In the genomic region with DNA sequence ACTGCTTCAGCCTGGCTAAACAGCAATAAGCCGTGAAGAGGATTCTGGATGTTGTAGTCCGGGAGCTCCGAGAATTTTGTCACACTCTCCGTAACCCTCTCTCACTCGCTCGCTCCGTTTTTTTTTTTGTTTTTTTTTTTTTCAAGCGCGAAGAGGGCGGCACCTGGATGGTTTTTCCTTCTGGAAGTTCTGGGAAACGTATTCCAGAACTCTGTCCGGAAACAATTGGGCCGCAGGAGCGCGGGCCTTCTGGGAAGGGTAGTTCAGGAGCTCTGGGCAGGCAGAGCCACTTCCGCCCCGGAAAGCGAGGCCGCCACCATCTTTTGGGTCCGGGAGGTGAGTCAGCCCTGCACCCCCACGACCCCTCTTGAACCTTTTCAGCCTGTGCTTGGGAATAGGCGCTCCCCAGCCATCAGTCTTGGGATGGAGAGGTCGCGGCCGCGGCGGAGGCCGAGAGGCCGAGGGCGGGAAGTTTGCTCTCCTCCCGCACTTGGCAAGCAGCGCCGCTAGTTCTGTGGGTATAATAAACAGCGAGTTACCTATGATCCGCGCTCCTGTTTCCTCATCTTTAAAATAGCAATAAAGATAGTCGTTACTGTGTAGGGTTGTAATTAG, we compare ENCODE assay signal across 8 cellular contexts. TPM values are rescaled to one million over a fixed set of nuclear protein-coding genes. Genes with fewer than 3 reads are reported as not detected.
DNase-seq lines count a peak whose midpoint lies in the region; ATAC-seq and TF ChIP-seq lines count a peak whose summit lies in the region.

A gene (plus strand): TSS at position 283 of the 615 bp plus-strand sequence. CDS start 5,261 bp downstream, outside the sequence.

- H3K27me3 ChIP-seq in neutrophil = no peaks in the 10 kb centered on the region

- DNase-seq in Daoy (ENCODE audit: low read depth) (peak; percentile 97), GOT3 (lab: John Stamatoyannopoulos, UW) (peak; percentile 33), MV-4-11 (lab: John Stamatoyannopoulos, UW) (peak; percentile 82), germinal center (ENCODE audit: low spot score) (peak; percentile 64)
- DNase-seq in activated naive CD4-positive, alpha-beta T cell treated with anti-CD3 and anti-CD28 coated beads, Interleukin-2, amount 50 U/mL, for 72 hours (ENCODE audit: low spot score in 2 of 2) = peak; percentile 71 to 79

- ATAC-seq in SK-N-SH treated with all-trans-retinoic acid at 6 μM for 48 hours = peak; percentile 98
- ATAC-seq in activated naive CD4-positive, alpha-beta T cell treated with anti-CD3 and anti-CD28 coated beads, Interleukin-2, amount 50 U/mL, for 72 hours = peak; percentile 96

- peak within 1 kb of the TSS; percentile 83 to 87 for H3K4me3 ChIP-seq in neutrophil (ENCODE audit: low read depth in 1 of 2, low read length in 1 of 2)

- H3K36me3 ChIP-seq in neutrophil = peaks cover 6% of the 10 kb centered on the region

- peaks cover 6 to 18% of the 10 kb centered on the region in 2 donors for H3K9me3 Mint-ChIP-seq in activated naive CD4-positive, alpha-beta T cell treated with anti-CD3 and anti-CD28 coated beads, Interleukin-2, amount 50 U/mL, for 72 hours

- H3K27ac ChIP-seq in neutrophil = peak within 1 kb of the TSS; percentile 60

- H3K36me3 Mint-ChIP-seq in activated naive CD4-positive, alpha-beta T cell treated with anti-CD3 and anti-CD28 coated beads, Interleukin-2, amount 50 U/mL, for 72 hours = peaks cover 41 to 61% of the 10 kb centered on the region in 2 donors

- no peak for TF ChIP-seq CTCF in neutrophil (IDR thresholded peaks at IDR 0.05)
- TF ChIP-seq CTCF in subcutaneous adipose tissue (IDR thresholded peaks at IDR 0.05; ENCODE audit: low read depth) = no peak

- peaks cover 10 to 12% of the 10 kb centered on the region in 2 experiments for H3K4me1 ChIP-seq in neutrophil (ENCODE audit: control insufficient read depth in 1 of 2, insufficient read depth in 1 of 2, low read depth in 1 of 2, low read length in 1 of 2)

- no peaks in the 10 kb centered on the region for H3K9me3 ChIP-seq in neutrophil

- peak within 1 kb of the TSS; percentile 94 to 95 for H3K27ac Mint-ChIP-seq in activated naive CD4-positive, alpha-beta T cell treated with anti-CD3 and anti-CD28 coated beads, Interleukin-2, amount 50 U/mL, for 72 hours

TF ChIP-seq in SK-N-SH treated with all-trans-retinoic acid at 6 μM for 48 hours, 23 proteins besides CTCF, POLR2A, EP300 and RAD21:
- TF ChIP-seq, protein P1, sequence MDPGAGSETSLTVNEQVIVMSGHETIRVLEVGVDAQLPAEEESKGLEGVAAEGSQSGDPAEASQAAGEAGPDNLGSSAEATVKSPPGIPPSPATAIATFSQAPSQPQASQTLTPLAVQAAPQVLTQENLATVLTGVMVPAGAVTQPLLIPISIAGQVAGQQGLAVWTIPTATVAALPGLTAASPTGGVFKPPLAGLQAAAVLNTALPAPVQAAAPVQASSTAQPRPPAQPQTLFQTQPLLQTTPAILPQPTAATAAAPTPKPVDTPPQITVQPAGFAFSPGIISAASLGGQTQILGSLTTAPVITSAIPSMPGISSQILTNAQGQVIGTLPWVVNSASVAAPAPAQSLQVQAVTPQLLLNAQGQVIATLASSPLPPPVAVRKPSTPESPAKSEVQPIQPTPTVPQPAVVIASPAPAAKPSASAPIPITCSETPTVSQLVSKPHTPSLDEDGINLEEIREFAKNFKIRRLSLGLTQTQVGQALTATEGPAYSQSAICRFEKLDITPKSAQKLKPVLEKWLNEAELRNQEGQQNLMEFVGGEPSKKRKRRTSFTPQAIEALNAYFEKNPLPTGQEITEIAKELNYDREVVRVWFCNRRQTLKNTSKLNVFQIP (CRISPR knock-in tag; IDR thresholded peaks at IDR 0.05; ENCODE audit: borderline replicate concordance, low read depth) = 0 out of 2 replicates have a peak, but pooled peaks have one; percentile 50
- TF ChIP-seq, protein P2, sequence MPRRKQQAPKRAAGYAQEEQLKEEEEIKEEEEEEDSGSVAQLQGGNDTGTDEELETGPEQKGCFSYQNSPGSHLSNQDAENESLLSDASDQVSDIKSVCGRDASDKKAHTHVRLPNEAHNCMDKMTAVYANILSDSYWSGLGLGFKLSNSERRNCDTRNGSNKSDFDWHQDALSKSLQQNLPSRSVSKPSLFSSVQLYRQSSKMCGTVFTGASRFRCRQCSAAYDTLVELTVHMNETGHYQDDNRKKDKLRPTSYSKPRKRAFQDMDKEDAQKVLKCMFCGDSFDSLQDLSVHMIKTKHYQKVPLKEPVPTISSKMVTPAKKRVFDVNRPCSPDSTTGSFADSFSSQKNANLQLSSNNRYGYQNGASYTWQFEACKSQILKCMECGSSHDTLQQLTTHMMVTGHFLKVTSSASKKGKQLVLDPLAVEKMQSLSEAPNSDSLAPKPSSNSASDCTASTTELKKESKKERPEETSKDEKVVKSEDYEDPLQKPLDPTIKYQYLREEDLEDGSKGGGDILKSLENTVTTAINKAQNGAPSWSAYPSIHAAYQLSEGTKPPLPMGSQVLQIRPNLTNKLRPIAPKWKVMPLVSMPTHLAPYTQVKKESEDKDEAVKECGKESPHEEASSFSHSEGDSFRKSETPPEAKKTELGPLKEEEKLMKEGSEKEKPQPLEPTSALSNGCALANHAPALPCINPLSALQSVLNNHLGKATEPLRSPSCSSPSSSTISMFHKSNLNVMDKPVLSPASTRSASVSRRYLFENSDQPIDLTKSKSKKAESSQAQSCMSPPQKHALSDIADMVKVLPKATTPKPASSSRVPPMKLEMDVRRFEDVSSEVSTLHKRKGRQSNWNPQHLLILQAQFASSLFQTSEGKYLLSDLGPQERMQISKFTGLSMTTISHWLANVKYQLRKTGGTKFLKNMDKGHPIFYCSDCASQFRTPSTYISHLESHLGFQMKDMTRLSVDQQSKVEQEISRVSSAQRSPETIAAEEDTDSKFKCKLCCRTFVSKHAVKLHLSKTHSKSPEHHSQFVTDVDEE (CRISPR knock-in tag; IDR thresholded peaks at IDR 0.05) = peak; percentile 28; the same call in 1 of the 2 replicates
- TF ChIP-seq, protein P3, sequence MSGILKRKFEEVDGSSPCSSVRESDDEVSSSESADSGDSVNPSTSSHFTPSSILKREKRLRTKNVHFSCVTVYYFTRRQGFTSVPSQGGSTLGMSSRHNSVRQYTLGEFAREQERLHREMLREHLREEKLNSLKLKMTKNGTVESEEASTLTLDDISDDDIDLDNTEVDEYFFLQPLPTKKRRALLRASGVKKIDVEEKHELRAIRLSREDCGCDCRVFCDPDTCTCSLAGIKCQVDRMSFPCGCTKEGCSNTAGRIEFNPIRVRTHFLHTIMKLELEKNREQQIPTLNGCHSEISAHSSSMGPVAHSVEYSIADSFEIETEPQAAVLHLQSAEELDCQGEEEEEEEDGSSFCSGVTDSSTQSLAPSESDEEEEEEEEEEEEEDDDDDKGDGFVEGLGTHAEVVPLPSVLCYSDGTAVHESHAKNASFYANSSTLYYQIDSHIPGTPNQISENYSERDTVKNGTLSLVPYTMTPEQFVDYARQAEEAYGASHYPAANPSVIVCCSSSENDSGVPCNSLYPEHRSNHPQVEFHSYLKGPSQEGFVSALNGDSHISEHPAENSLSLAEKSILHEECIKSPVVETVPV (CRISPR knock-in tag; IDR thresholded peaks at IDR 0.05) = no peak
- TF ChIP-seq ARNTL (CRISPR knock-in tag; IDR thresholded peaks at IDR 0.05; ENCODE audit: borderline replicate concordance, low read depth) = no peak
- TF ChIP-seq ZFP3 (CRISPR knock-in tag; IDR thresholded peaks at IDR 0.05) = no peak
- TF ChIP-seq PPARA (CRISPR knock-in tag; IDR thresholded peaks at IDR 0.05; ENCODE audit: borderline replicate concordance) = no peak
- TF ChIP-seq ZNF8 (CRISPR knock-in tag; IDR thresholded peaks at IDR 0.05) = no peak
- TF ChIP-seq, protein P4, sequence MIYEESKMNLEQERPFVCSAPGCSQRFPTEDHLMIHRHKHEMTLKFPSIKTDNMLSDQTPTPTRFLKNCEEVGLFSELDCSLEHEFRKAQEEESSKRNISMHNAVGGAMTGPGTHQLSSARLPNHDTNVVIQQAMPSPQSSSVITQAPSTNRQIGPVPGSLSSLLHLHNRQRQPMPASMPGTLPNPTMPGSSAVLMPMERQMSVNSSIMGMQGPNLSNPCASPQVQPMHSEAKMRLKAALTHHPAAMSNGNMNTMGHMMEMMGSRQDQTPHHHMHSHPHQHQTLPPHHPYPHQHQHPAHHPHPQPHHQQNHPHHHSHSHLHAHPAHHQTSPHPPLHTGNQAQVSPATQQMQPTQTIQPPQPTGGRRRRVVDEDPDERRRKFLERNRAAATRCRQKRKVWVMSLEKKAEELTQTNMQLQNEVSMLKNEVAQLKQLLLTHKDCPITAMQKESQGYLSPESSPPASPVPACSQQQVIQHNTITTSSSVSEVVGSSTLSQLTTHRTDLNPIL (CRISPR knock-in tag; IDR thresholded peaks at IDR 0.05; ENCODE audit: low read depth) = no peak
- no peak for TF ChIP-seq ZNF565 (CRISPR knock-in tag; conservative IDR thresholded peaks at IDR 0.05; ENCODE audit: low read depth)
- no peak for TF ChIP-seq BACH2 (CRISPR knock-in tag; IDR thresholded peaks at IDR 0.05; ENCODE audit: borderline replicate concordance)
- no peak for TF ChIP-seq ZNF70 (CRISPR knock-in tag; IDR thresholded peaks at IDR 0.05)
- TF ChIP-seq ZFP30 (CRISPR knock-in tag; IDR thresholded peaks at IDR 0.05) = no peak
- no peak for TF ChIP-seq OSR1 (CRISPR knock-in tag; IDR thresholded peaks at IDR 0.05)

RNA-seq across cellular contexts. Expression of the gene that starts here (rescaled TPM):
- 16.1 and 18.7 TPM in 2 replicates for total RNA-seq in Daoy (2014; rRNA removed; shearing (Covaris generic))
- 10 to 100 TPM; 20.2 TPM for total RNA-seq in activated naive CD4-positive, alpha-beta T cell treated with anti-CD3 and anti-CD28 coated beads, Interleukin-2, amount 50 U/mL, for 72 hours
- total RNA-seq in subcutaneous adipose tissue = 10 to 100 TPM; 15.3 to 18.3 (median 16.9) TPM

Comparison
In these comparisons a context has a peak if more than half of its experiments do, and no peak if none do; other contexts are left out.
1. Peak in every context shown above with its lines: DNase-seq, ATAC-seq, H3K4me3 ChIP-seq and H3K27ac ChIP-seq.
2. DNase-seq: peak in every context shown above with its lines; median percentile 97 in Daoy; 82 in MV-4-11; 75 in activated naive CD4-positive, alpha-beta T cell treated with anti-CD3 and anti-CD28 coated beads, Interleukin-2, amount 50 U/mL, for 72 hours; 64 in germinal center; 33 in GOT3.